ENCODE assay signal across 26 cellular contexts in the genomic region with DNA sequence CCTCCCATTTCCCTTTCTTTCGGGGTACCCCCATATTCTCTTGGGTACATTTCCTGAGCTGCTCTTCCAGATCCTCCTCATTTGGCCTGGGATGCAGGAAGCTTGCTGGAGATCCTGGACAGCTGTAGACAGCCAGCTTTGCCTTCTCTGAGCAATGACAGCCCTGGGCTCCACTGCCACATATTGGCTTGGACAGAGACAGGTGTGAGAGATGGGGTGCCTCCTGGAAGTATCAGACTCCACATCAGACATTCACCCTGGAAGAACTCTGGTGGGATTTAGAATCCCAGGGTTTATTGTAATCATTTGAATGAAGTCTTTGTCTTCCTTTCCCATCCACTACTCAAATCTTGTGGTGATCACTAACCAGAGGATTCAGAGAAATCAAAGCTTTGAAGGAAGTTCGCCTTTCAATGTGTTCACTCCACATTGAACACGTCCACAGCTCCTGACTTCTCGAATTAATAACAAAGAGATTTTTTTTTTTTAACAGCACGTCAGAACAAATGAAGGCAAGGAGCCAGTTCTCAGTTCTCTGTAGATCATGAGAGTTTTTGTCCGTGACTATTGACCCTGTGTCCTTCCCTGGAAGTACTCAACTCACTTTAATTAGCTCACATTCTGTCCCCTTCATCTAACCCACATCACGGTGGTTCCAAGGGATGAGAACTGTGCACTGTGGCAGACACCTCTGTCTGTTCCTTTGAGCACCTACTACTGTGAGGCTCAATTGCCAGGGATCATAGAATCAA.
"Had no signal": no experiment of that assay in that cellular context is flagged by ENCODE, and none has a peak within 500 bp of the region (broad histone marks: within the 10 kb centered on the region; RNA-seq: fewer than 3 reads in every experiment).

No MANE protein-coding gene starts in this region.

- ATAC-seq: effector memory CD8-positive, alpha-beta T cell; esophagus mucosa; gastroesophageal sphincter; left colon; left lobe of liver; left ventricle myocardium superior; lower lobe of right lung; naive thymus-derived CD4-positive, alpha-beta T cell; natural killer cell had no signal

- H3K36me3 ChIP-seq: colonic mucosa, esophagus squamous epithelium, gastroesophageal sphincter, heart left ventricle, lower lobe of right lung had no signal

- H3K4me1 ChIP-seq: colonic mucosa, esophagus squamous epithelium, gastroesophageal sphincter, lower lobe of right lung had no signal

- H3K4me3 ChIP-seq: colonic mucosa, esophagus squamous epithelium, gastroesophageal sphincter, heart left ventricle, hepatocyte, lower lobe of right lung had no signal

- H3K27me3 ChIP-seq: colonic mucosa, esophagus squamous epithelium, gastroesophageal sphincter, heart left ventricle, hepatocyte had no signal

- DNase-seq: colonic mucosa; cortex of kidney; effector CD8-positive, alpha-beta T cell; effector memory CD8-positive, alpha-beta T cell; endodermal cell; erythroblast; esophagus squamous epithelium; foreskin fibroblast; heart left ventricle; hypothalamus; immature natural killer cell; islet precursor cell; kidney; kidney glomerular epithelial cell; left colon; left ventricle myocardium superior; lower lobe of right lung; mesendoderm; midbrain; naive thymus-derived CD4-positive, alpha-beta T cell; natural killer cell had no signal

- H3K27ac ChIP-seq: colonic mucosa, epithelial cell of prostate, esophagus squamous epithelium, gastroesophageal sphincter, heart left ventricle, hepatocyte, lower lobe of right lung had no signal

- H3K9me3 ChIP-seq: colonic mucosa, esophagus squamous epithelium, gastroesophageal sphincter, heart left ventricle, lower lobe of right lung had no signal
